In the genomic region with DNA sequence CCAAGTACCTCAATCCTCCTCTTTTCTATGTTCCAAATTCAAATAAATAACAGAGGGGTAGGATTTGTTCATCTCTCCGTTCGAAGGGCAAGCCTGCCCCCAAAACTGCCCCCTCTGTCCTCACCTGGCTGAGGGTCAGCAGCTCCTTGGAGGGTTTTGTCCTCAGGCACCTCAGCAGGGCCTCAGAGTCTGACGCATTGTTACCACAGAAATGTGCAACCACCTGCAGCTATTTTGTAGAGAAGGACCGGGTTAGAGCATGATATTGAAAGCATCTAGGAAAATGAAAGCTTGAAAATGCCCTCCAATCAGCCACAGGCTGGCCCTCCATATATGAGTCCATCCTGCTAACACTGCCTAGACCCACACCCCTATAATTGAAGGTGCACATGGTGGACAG, we compare ENCODE assay signal across 8 cellular contexts. TPM values are rescaled to one million over a fixed set of nuclear protein-coding genes. Genes with fewer than 3 reads are reported as not detected.
"Had no signal": no experiment of that assay in that cellular context is flagged by ENCODE, and none has a peak within 500 bp of the region (broad histone marks: within the 10 kb centered on the region; RNA-seq: fewer than 3 reads in every experiment).

No MANE protein-coding gene starts in this region.

- H3K27ac Mint-ChIP-seq: IgD-negative memory B cell had no signal

- H3K4me3 Mint-ChIP-seq: IgD-negative memory B cell had no signal

- DNase-seq: IMR-90, KBM-7 had no signal

- H3K9me3 Mint-ChIP-seq: IgD-negative memory B cell had no signal

- H3K4me3 ChIP-seq: K562 had no signal

- ATAC-seq: HepG2, K562 had no signal

- H3K27ac ChIP-seq: HL-60 had no signal

- H3K4me1 Mint-ChIP-seq: IgD-negative memory B cell had no signal

- H3K36me3 Mint-ChIP-seq: IgD-negative memory B cell had no signal

RNA-seq across cellular contexts. Expression of gene CES5A, which starts 13.9 kb away (rescaled TPM):
- total RNA-seq: HepG2, HT-29, HT1080, IMR-90 had no signal

RNA-seq across cellular contexts. Expression of gene CES1, which starts 28.4 kb away (rescaled TPM):
- total RNA-seq: HT-29, IMR-90 had no signal
